ENCODE assay signal across 12 cellular contexts in genomic region chr4:17812125-17812524, GRCh38. TPM values are rescaled to one million over a fixed set of nuclear protein-coding genes. Genes with fewer than 3 reads are reported as not detected.
A peak's percentile ranks its signal among the peaks of the same experiment; 100 is the strongest.
DNase-seq lines count a peak whose midpoint lies in the region; ATAC-seq and TF ChIP-seq lines count a peak whose summit lies in the region.
"Had no signal": no experiment of that assay in that cellular context is flagged by ENCODE, and none has a peak within 500 bp of the region (broad histone marks: within the 10 kb centered on the region; RNA-seq: fewer than 3 reads in every experiment).

No MANE protein-coding gene starts in this region.

- H3K9me3 ChIP-seq in SU-DHL-6 (ENCODE audit: insufficient read depth, low read length) (no peaks in the 10 kb centered on the region), tibial nerve (no peaks in the 10 kb centered on the region), ascending aorta (no peaks in the 10 kb centered on the region)

- H3K27ac ChIP-seq in 22Rv1: peak overlapping the region; percentile 85
- peak overlapping the region; percentile 89; the same call in 1 of the 2 replicates for H3K27ac ChIP-seq in SU-DHL-6 (ENCODE audit: low read depth, low read length)
- no peak overlapping the region for H3K27ac ChIP-seq in tibial nerve
- H3K27ac ChIP-seq in ascending aorta: no peak overlapping the region
- H3K27ac ChIP-seq: epithelial cell of prostate had no signal

- no peak for TF ChIP-seq POLR2A in tibial nerve (IDR thresholded peaks at IDR 0.05)

- H3K4me1 ChIP-seq in tibial nerve (peaks cover 5 to 38% (median 24%) of the 10 kb centered on the region in 4 donors), ascending aorta (peaks cover 9 to 24% of the 10 kb centered on the region in 2 donors)

- H3K36me3 ChIP-seq in SU-DHL-6 (ENCODE audit: low read length) (peaks cover 55% of the 10 kb centered on the region), tibial nerve (no peaks in the 10 kb centered on the region), ascending aorta (no peaks in the 10 kb centered on the region)

- peak overlapping the region; percentile 96 for H3K9ac ChIP-seq in SU-DHL-6 (ENCODE audit: low read length)

- intact Hi-C loops in ascending aorta (cut with DNase I): loop anchor here (5.0 kb wide), 1 partner anchor 1580 kb away; no protein-coding TSS in a partner anchor

- TF ChIP-seq CTCF in 22Rv1 (IDR thresholded peaks at IDR 0.05): no peak
- no peak for TF ChIP-seq CTCF in GM12864 (IDR thresholded peaks at IDR 0.05; ENCODE audit: low read depth, low read length, missing control alignments)
- TF ChIP-seq CTCF in SU-DHL-6 (IDR thresholded peaks at IDR 0.05; ENCODE audit: insufficient read depth, low read length, poor library complexity, severe bottlenecking): no peak
- no peak for TF ChIP-seq CTCF in fibroblast of mammary gland (conservative IDR thresholded peaks at IDR 0.05; ENCODE audit: control insufficient read depth, insufficient read depth, low read depth, low read length)
- no peak for TF ChIP-seq CTCF in tibial nerve (IDR thresholded peaks at IDR 0.05)
- TF ChIP-seq CTCF in ascending aorta (IDR thresholded peaks at IDR 0.05): no peak

- TF ChIP-seq EP300 in tibial nerve (IDR thresholded peaks at IDR 0.05): no peak

- ATAC-seq in GM19324 (IDR thresholded peaks at IDR 0.05; ENCODE audit: low FRiP score, unreplicated experiment): no peak

- peaks cover 94% of the 10 kb centered on the region for H3K79me2 ChIP-seq in SU-DHL-6 (ENCODE audit: insufficient read depth, low read length)

- H3F3A ChIP-seq in SU-DHL-6 (ENCODE audit: insufficient read depth): peaks cover 17% of the 10 kb centered on the region

- H3K27me3 ChIP-seq in SU-DHL-6 (ENCODE audit: low read length): no peaks in the 10 kb centered on the region
- no peaks in the 10 kb centered on the region for H3K27me3 ChIP-seq in tibial nerve
- H3K27me3 ChIP-seq in ascending aorta: no peaks in the 10 kb centered on the region

- peak overlapping the region; percentile 97 for H3K4me2 ChIP-seq in SU-DHL-6 (ENCODE audit: low read depth, low read length, poor library complexity, severe bottlenecking)

- WGBS in tibial nerve, 2 donors: 11 to 12% methylated on average over 3 of the region's 3 CpGs

- H3K4me3 ChIP-seq in GM12864 (ENCODE audit: low read depth, low read length) (peak overlapping the region; percentile 81), SU-DHL-6 (ENCODE audit: insufficient read depth, low read length, poor library complexity, severe bottlenecking) (peak overlapping the region; percentile 93), fibroblast of mammary gland (ENCODE audit: control insufficient read depth, low read depth, low read length) (peak overlapping the region; percentile 91), tibial nerve (no peak overlapping the region), ascending aorta (no peak overlapping the region)

- H4K20me1 ChIP-seq in SU-DHL-6 (ENCODE audit: low read depth, low read length): peaks cover 47% of the 10 kb centered on the region

- H2AFZ ChIP-seq in SU-DHL-6 (ENCODE audit: low read depth, low read length, severe bottlenecking): no peak overlapping the region

- H3K9me2 ChIP-seq in SU-DHL-6 (replicated peaks; ENCODE audit: insufficient read depth, low read length): no peaks in the 10 kb centered on the region

- no peak for DNase-seq in GM12864 (ENCODE audit: low read depth)
- DNase-seq in fibroblast of mammary gland (ENCODE audit: low read depth): no peak
- DNase-seq in tibial nerve (ENCODE audit: low spot score in 2 of 2): no peak
- DNase-seq in ascending aorta (ENCODE audit: low spot score in 2 of 2): no peak
- DNase-seq in stimulated activated CD4-positive, alpha-beta T cell treated with anti-CD3 and anti-CD28 coated beads, Interleukin-12 subunit alpha, Interleukin-12 subunit beta, amount 100 ng/mL, for 4 hours: no peak
- DNase-seq: MV-4-11; stimulated activated naive CD4-positive, alpha-beta T cell had no signal

RNA-seq across cellular contexts. Expression of gene NCAPG, which starts 1.3 kb away (rescaled TPM):
- total RNA-seq in tibial nerve: 1 to 10 TPM in 1 of 4 donors, under 1 TPM in 3; 0.20 to 1.7 (median 0.66) TPM
- not detected for total RNA-seq in ascending aorta

RNA-seq across cellular contexts. Expression of gene DCAF16, which starts 1.6 kb away (rescaled TPM):
- 10 to 100 TPM; 27.1 to 43.2 (median 28.8) TPM for total RNA-seq in tibial nerve
- 7.9 TPM for total RNA-seq in ascending aorta

RNA-seq across cellular contexts. Expression of gene FAM184B, which starts 30.7 kb away (rescaled TPM):
- total RNA-seq in tibial nerve (not detected), ascending aorta (not detected)
- total RNA-seq: omental fat pad had no signal

Comparison
In these comparisons a context has a peak if more than half of its experiments do, and no peak if none do; other contexts are left out.
1. H3K27ac ChIP-seq: peak in 22Rv1 (single experiment) and SU-DHL-6 (single experiment); none in tibial nerve (0 of 4) and ascending aorta (0 of 2).
2. H3K4me3 ChIP-seq: peak in GM12864 (single experiment), SU-DHL-6 (single experiment) and fibroblast of mammary gland (single experiment); none in tibial nerve (0 of 4) and ascending aorta (0 of 2).